Comparison of ENCODE assay signal across 24 cellular contexts in the genomic region with DNA sequence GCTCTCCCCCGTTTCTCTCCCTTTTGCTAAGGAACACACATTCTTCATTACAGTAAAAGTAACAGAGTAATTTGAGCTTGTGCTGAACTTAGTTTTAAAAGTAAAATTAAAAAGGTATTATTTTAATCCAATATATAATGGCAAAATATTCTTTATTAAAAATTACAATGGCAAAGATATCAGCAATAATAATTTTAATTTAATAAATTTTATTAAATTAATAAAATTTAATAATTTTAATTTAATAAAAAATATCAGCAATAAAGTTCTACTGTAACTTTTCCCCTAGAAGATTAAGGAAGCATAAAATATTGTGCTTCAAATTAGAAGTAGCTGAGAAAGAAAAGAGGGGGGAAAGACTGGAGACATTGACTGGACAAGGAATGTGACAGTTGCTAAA.
"Had no signal": no experiment of that assay in that cellular context is flagged by ENCODE, and none has a peak within 500 bp of the region (broad histone marks: within the 10 kb centered on the region; RNA-seq: fewer than 3 reads in every experiment).

No MANE protein-coding gene starts in this region.

- H3K9me3 Mint-ChIP-seq: dendritic cell treated with granulocyte-macrophage colony-stimulating factor and Interleukin-4, amounts not matched to agents 40 ng/mL and 50 ng/mL, for 4 days; mesothelial cell of epicardium; naive B cell; natural killer cell treated with Interleukin-12 subunit alpha and Interleukin-12 subunit beta and Interleukin-15 and Interleukin-18, amount 100 ng/mL, for 72 hours; neural crest cell; stimulated activated effector memory CD8-positive, alpha-beta T cell treated with anti-CD3 and anti-CD28 coated beads, Interleukin-12 subunit alpha, Interleukin-12 subunit beta, amount 100 ng/mL, for 72 hours; type B pancreatic cell had no signal

- DNase-seq: colonic mucosa; effector memory CD4-positive, alpha-beta T cell; erythroblast; esophagus squamous epithelium; foreskin melanocyte; mesenchymal stem cell; mucosa of descending colon; naive B cell; stimulated activated CD4-positive, alpha-beta T cell treated with anti-CD3 and anti-CD28 coated beads, Interleukin-2, amount 100 ng/mL, for 24 hours; stimulated activated CD4-positive, alpha-beta T cell treated with anti-CD3 and anti-CD28 coated beads, Interleukin-4, amount 100 ng/mL, for 24 hours; stimulated activated naive CD8-positive, alpha-beta T cell treated with anti-CD3 and anti-CD28 coated beads, Interleukin-15, Interleukin-2, amounts not matched to agents 100 U/mL and 50 U/mL, for 24 hours; substantia nigra; testis; tibial artery had no signal

- FAIRE-seq: keratinocyte had no signal

- ATAC-seq: left lobe of liver; mucosa of descending colon; natural killer cell treated with Interleukin-12 subunit alpha and Interleukin-12 subunit beta and Interleukin-15 and Interleukin-18, amount 100 ng/mL, for 72 hours; sciatic nerve; stimulated activated effector memory CD8-positive, alpha-beta T cell treated with anti-CD3 and anti-CD28 coated beads, Interleukin-12 subunit alpha, Interleukin-12 subunit beta, amount 100 ng/mL, for 72 hours; stimulated activated naive CD8-positive, alpha-beta T cell treated with anti-CD3 and anti-CD28 coated beads, Interleukin-15, Interleukin-2, amounts not matched to agents 100 U/mL and 50 U/mL, for 24 hours had no signal

- H3K27me3 Mint-ChIP-seq: dendritic cell treated with granulocyte-macrophage colony-stimulating factor and Interleukin-4, amounts not matched to agents 40 ng/mL and 50 ng/mL, for 4 days; naive B cell; progenitor cell of endocrine pancreas; type B pancreatic cell had no signal

- H3K27ac Mint-ChIP-seq: naive B cell; natural killer cell treated with Interleukin-12 subunit alpha and Interleukin-12 subunit beta and Interleukin-15 and Interleukin-18, amount 100 ng/mL, for 72 hours; progenitor cell of endocrine pancreas; stimulated activated effector memory CD8-positive, alpha-beta T cell treated with anti-CD3 and anti-CD28 coated beads, Interleukin-12 subunit alpha, Interleukin-12 subunit beta, amount 100 ng/mL, for 72 hours had no signal

- H3K36me3 Mint-ChIP-seq: natural killer cell treated with Interleukin-12 subunit alpha and Interleukin-12 subunit beta and Interleukin-15 and Interleukin-18, amount 100 ng/mL, for 72 hours had no signal

- H3K4me3 Mint-ChIP-seq: dendritic cell treated with granulocyte-macrophage colony-stimulating factor and Interleukin-4, amounts not matched to agents 40 ng/mL and 50 ng/mL, for 4 days; mesothelial cell of epicardium; naive B cell; natural killer cell treated with Interleukin-12 subunit alpha and Interleukin-12 subunit beta and Interleukin-15 and Interleukin-18, amount 100 ng/mL, for 72 hours; neural crest cell; stimulated activated effector memory CD8-positive, alpha-beta T cell treated with anti-CD3 and anti-CD28 coated beads, Interleukin-12 subunit alpha, Interleukin-12 subunit beta, amount 100 ng/mL, for 72 hours; type B pancreatic cell had no signal
